Comparison of ENCODE assay signal across 22 cellular contexts in genomic region chr10:27911006-27911405, GRCh38.
"Had no signal": no experiment of that assay in that cellular context is flagged by ENCODE, and none has a peak within 500 bp of the region (broad histone marks: within the 10 kb centered on the region; RNA-seq: fewer than 3 reads in every experiment).

No MANE protein-coding gene starts in this region.

- H3K36me3 ChIP-seq: esophagus squamous epithelium, sigmoid colon, tibial artery had no signal

- H3K4me1 ChIP-seq: esophagus squamous epithelium, psoas muscle, testis, tibial artery had no signal

- H3K4me1 Mint-ChIP-seq: naive thymus-derived CD4-positive, alpha-beta T cell; stimulated activated memory B cell treated with anti-CD40 and anti-IgM and Interleukin-4, amounts not matched to agents 10 μg/mL and 1 μg/mL and 100 μg/mL, for 72 hours had no signal

- H3K36me3 Mint-ChIP-seq: stimulated activated memory B cell treated with anti-CD40 and anti-IgM and Interleukin-4, amounts not matched to agents 10 μg/mL and 1 μg/mL and 100 μg/mL, for 72 hours; type B pancreatic cell had no signal

- H3K9me3 ChIP-seq: esophagus squamous epithelium, psoas muscle, sigmoid colon, testis, tibial artery had no signal

- H3K27me3 Mint-ChIP-seq: stimulated activated memory B cell treated with anti-CD40 and anti-IgM and Interleukin-4, amounts not matched to agents 10 μg/mL and 1 μg/mL and 100 μg/mL, for 72 hours had no signal

- H3K4me3 ChIP-seq: coronary artery, esophagus squamous epithelium, psoas muscle, sigmoid colon, testis, tibial artery had no signal

- H3K27ac ChIP-seq: coronary artery, esophagus squamous epithelium, psoas muscle, sigmoid colon, testis, tibial artery had no signal

- H3K4me3 Mint-ChIP-seq: naive thymus-derived CD4-positive, alpha-beta T cell; nephron; stimulated activated memory B cell treated with anti-CD40 and anti-IgM and Interleukin-4, amounts not matched to agents 10 μg/mL and 1 μg/mL and 100 μg/mL, for 72 hours; type B pancreatic cell had no signal

- H3K27ac Mint-ChIP-seq: naive thymus-derived CD4-positive, alpha-beta T cell; nephron; stimulated activated memory B cell treated with anti-CD40 and anti-IgM and Interleukin-4, amounts not matched to agents 10 μg/mL and 1 μg/mL and 100 μg/mL, for 72 hours; type B pancreatic cell had no signal

- H3K27me3 ChIP-seq: esophagus squamous epithelium, sigmoid colon, testis, tibial artery had no signal

- DNase-seq: dermis blood vessel endothelial cell; effector memory CD4-positive, alpha-beta T cell; erythroblast; esophagus squamous epithelium; foreskin melanocyte; hypothalamus; kidney; midbrain; naive thymus-derived CD4-positive, alpha-beta T cell; nucleus accumbens; posterior cingulate gyrus; psoas muscle; right cardiac atrium; sigmoid colon; stimulated activated CD4-positive, alpha-beta T cell treated with anti-CD3 and anti-CD28 coated beads, Interleukin-4, amount 100 ng/mL, for 4 hours; stimulated activated naive CD8-positive, alpha-beta T cell treated with anti-CD3 and anti-CD28 coated beads, Interleukin-15, Interleukin-2, amounts not matched to agents 100 U/mL and 50 U/mL, for 24 hours; testis; tibial artery had no signal

- H3K9me3 Mint-ChIP-seq: nephron, type B pancreatic cell had no signal
